1 cellular context compared by ENCODE assay signal in the genomic region with DNA sequence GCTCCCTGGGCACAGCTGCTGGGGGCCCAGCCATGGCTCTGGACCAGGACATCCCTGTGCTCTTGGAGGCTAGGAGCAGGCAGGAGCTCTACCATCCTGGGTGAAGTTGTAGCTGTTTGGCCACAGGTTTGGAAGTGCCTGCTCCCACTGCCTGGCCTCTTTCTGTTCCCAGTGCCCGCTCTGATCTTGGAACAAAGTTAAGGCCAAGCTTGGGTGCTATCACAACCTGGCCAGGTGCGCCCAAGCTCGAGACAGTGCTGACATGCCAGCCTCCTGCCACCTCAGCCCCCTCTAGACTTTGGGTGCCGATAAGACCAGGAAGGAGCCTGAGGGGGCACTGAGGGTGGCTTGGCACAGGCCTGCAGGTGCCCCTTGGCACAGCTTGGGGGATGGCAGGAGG.
TF ChIP-seq lines count a peak whose summit lies in the region.

No MANE protein-coding gene starts in this region.

TF ChIP-seq in GM23338, 12 proteins besides CTCF, POLR2A, EP300 and RAD21 (continued from another document):
- TF ChIP-seq, protein P1, sequence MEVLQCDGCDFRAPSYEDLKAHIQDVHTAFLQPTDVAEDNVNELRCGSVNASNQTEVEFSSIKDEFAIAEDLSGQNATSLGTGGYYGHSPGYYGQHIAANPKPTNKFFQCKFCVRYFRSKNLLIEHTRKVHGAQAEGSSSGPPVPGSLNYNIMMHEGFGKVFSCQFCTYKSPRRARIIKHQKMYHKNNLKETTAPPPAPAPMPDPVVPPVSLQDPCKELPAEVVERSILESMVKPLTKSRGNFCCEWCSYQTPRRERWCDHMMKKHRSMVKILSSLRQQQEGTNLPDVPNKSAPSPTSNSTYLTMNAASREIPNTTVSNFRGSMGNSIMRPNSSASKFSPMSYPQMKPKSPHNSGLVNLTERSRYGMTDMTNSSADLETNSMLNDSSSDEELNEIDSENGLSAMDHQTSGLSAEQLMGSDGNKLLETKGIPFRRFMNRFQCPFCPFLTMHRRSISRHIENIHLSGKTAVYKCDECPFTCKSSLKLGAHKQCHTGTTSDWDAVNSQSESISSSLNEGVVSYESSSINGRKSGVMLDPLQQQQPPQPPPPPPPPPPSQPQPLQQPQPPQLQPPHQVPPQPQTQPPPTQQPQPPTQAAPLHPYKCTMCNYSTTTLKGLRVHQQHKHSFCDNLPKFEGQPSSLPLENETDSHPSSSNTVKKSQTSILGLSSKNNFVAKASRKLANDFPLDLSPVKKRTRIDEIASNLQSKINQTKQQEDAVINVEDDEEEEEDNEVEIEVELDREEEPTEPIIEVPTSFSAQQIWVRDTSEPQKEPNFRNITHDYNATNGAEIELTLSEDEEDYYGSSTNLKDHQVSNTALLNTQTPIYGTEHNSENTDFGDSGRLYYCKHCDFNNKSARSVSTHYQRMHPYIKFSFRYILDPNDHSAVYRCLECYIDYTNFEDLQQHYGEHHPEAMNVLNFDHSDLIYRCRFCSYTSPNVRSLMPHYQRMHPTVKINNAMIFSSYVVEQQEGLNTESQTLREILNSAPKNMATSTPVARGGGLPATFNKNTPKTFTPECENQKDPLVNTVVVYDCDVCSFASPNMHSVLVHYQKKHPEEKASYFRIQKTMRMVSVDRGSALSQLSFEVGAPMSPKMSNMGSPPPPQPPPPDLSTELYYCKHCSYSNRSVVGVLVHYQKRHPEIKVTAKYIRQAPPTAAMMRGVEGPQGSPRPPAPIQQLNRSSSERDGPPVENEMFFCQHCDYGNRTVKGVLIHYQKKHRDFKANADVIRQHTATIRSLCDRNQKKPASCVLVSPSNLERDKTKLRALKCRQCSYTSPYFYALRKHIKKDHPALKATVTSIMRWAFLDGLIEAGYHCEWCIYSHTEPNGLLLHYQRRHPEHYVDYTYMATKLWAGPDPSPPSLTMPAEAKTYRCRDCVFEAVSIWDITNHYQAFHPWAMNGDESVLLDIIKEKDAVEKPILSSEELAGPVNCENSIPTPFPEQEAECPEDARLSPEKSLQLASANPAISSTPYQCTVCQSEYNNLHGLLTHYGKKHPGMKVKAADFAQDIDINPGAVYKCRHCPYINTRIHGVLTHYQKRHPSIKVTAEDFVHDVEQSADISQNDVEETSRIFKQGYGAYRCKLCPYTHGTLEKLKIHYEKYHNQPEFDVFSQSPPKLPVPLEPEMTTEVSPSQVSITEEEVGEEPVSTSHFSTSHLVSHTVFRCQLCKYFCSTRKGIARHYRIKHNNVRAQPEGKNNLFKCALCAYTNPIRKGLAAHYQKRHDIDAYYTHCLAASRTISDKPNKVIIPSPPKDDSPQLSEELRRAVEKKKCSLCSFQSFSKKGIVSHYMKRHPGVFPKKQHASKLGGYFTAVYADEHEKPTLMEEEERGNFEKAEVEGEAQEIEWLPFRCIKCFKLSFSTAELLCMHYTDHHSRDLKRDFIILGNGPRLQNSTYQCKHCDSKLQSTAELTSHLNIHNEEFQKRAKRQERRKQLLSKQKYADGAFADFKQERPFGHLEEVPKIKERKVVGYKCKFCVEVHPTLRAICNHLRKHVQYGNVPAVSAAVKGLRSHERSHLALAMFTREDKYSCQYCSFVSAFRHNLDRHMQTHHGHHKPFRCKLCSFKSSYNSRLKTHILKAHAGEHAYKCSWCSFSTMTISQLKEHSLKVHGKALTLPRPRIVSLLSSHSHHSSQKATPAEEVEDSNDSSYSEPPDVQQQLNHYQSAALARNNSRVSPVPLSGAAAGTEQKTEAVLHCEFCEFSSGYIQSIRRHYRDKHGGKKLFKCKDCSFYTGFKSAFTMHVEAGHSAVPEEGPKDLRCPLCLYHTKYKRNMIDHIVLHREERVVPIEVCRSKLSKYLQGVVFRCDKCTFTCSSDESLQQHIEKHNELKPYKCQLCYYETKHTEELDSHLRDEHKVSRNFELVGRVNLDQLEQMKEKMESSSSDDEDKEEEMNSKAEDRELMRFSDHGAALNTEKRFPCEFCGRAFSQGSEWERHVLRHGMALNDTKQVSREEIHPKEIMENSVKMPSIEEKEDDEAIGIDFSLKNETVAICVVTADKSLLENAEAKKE (CRISPR knock-in tag; IDR thresholded peaks at IDR 0.05): no peak
- TF ChIP-seq STAT1 (IDR thresholded peaks at IDR 0.05; ENCODE audit: unreplicated experiment) (no peak), ZNF114 (CRISPR knock-in tag; IDR thresholded peaks at IDR 0.05) (no peak), POLR2AphosphoS5 (IDR thresholded peaks at IDR 0.05; ENCODE audit: low read depth) (no peak), ZNF331 (CRISPR knock-in tag; IDR thresholded peaks at IDR 0.05; ENCODE audit: low read depth) (no peak)
- TF ChIP-seq, protein P2, sequence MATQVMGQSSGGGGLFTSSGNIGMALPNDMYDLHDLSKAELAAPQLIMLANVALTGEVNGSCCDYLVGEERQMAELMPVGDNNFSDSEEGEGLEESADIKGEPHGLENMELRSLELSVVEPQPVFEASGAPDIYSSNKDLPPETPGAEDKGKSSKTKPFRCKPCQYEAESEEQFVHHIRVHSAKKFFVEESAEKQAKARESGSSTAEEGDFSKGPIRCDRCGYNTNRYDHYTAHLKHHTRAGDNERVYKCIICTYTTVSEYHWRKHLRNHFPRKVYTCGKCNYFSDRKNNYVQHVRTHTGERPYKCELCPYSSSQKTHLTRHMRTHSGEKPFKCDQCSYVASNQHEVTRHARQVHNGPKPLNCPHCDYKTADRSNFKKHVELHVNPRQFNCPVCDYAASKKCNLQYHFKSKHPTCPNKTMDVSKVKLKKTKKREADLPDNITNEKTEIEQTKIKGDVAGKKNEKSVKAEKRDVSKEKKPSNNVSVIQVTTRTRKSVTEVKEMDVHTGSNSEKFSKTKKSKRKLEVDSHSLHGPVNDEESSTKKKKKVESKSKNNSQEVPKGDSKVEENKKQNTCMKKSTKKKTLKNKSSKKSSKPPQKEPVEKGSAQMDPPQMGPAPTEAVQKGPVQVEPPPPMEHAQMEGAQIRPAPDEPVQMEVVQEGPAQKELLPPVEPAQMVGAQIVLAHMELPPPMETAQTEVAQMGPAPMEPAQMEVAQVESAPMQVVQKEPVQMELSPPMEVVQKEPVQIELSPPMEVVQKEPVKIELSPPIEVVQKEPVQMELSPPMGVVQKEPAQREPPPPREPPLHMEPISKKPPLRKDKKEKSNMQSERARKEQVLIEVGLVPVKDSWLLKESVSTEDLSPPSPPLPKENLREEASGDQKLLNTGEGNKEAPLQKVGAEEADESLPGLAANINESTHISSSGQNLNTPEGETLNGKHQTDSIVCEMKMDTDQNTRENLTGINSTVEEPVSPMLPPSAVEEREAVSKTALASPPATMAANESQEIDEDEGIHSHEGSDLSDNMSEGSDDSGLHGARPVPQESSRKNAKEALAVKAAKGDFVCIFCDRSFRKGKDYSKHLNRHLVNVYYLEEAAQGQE (IDR thresholded peaks at IDR 0.05; ENCODE audit: unreplicated experiment): no peak
